ENCODE assay signal across 8 cellular contexts in the genomic region with DNA sequence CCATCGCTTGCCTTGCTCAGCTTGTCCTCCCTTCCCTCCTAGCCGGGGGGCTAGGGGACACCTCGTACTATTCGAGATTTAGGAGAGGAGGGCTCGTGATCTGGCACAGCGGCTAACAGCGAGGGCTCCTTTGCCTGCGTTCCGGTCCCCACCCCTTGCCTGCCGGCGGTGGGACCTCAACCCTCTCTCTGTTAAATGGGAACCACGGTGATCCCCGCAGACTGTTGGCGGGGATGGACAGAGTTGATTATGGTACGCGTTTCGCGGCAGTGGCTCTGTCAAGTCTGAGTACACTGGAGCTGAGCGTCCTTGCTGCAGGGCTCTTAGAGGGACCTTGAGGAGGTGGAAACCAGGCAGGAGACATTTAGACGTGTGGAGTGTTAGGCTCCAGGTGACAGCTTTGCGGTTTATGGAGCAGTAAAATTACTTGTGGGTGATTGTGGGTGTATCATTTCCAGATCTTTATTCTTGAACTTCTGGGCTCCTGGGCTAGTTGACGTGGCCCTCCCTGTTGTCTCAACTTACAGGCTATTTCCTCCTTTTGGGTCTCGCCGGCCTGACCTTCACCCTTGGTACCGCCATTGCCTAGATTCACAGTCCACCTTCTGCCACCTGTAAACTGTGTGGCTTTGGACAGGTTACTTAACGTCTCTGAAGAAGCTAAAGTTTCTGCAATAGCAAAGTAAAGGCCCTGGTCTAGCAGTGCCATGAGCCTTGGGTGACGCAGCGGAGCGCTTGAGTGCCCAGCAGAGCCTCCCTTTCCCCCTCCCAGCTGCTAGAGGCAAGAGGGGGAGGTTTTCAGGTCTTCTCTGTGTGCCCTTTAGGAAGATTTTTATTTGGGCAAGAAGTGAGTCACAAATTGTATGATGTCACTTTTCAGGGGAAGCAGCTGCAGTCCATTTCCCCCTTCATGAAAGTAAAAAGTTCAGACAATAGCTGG. TPM values are rescaled to one million over a fixed set of nuclear protein-coding genes. Genes with fewer than 3 reads are reported as not detected.
DNase-seq lines count a peak whose midpoint lies in the region; ATAC-seq and TF ChIP-seq lines count a peak whose summit lies in the region.

No MANE protein-coding gene starts in this region.

- H3K27me3 Mint-ChIP-seq in activated naive CD8-positive, alpha-beta T cell treated with anti-CD3 and anti-CD28 coated beads, Interleukin-2, amount 10 ng/mL, durations not matched to agents 7 days and 5 days = no peaks in the 10 kb centered on the region

- H4K20me1 ChIP-seq in BLaER1 = no peaks in the 10 kb centered on the region; the same call in 1 of the 2 replicates

- no peak for TF ChIP-seq CTCF in heart left ventricle (IDR thresholded peaks at IDR 0.05)

- POLR2A ChIA-PET in activated naive CD8-positive, alpha-beta T cell treated with anti-CD3 and anti-CD28 coated beads, Interleukin-2, amount 10 ng/mL, durations not matched to agents 7 days and 5 days (lab: Charles Lee) = interaction anchor here (0.6 to 4.1 kb wide), 7 partner anchors 8 to 1305 kb away, joined by 3 to 30 read pairs (median 4); no protein-coding TSS in a partner anchor

- H3K27me3 ChIP-seq in BLaER1 = no peaks in the 10 kb centered on the region
- H3K27me3 ChIP-seq in heart left ventricle = no peaks in the 10 kb centered on the region

- H3K36me3 ChIP-seq in BLaER1 (peaks cover 14% of the 10 kb centered on the region; the same call in 1 of the 2 replicates), heart left ventricle (no peaks in the 10 kb centered on the region)

- H3K9me3 ChIP-seq in BLaER1 (peaks cover 24% of the 10 kb centered on the region), heart left ventricle (peaks cover 0 to 13% (median 0%) of the 10 kb centered on the region in 12 donors)

- intact Hi-C loops in heart left ventricle (cut with DNase I) = loop anchor here in 1 of 10 donors (10.0 kb wide), 1 partner anchor 174 kb away; the partner anchor contains the start of genes DCLRE1A and NHLRC2

- H3K27ac Mint-ChIP-seq in activated naive CD8-positive, alpha-beta T cell treated with anti-CD3 and anti-CD28 coated beads, Interleukin-2, amount 10 ng/mL, durations not matched to agents 7 days and 5 days = peak overlapping the region; percentile 97

- DNase-seq in RPMI7951 (ENCODE audit: low read depth) (peak; percentile 82), heart left ventricle (peak; percentile 30 to 63 (median 46)), pons (ENCODE audit: low spot score) (peak; percentile 30), epidermal melanocyte (ENCODE audit: insufficient read length, low spot score) (no peak)
- peak; percentile 41 for DNase-seq in activated naive CD8-positive, alpha-beta T cell treated with anti-CD3 and anti-CD28 coated beads, Interleukin-2, amount 10 ng/mL, durations not matched to agents 7 days and 5 days

- peak overlapping the region; percentile 98 for H3K4me3 Mint-ChIP-seq in activated naive CD8-positive, alpha-beta T cell treated with anti-CD3 and anti-CD28 coated beads, Interleukin-2, amount 10 ng/mL, durations not matched to agents 7 days and 5 days

- H3K36me3 Mint-ChIP-seq in activated naive CD8-positive, alpha-beta T cell treated with anti-CD3 and anti-CD28 coated beads, Interleukin-2, amount 10 ng/mL, durations not matched to agents 7 days and 5 days = peaks cover 33% of the 10 kb centered on the region

- H3K4me3 ChIP-seq in BLaER1 (peak overlapping the region; percentile 96), heart left ventricle (peak overlapping the region; percentile 75 to 97 (median 86))

- peaks cover 13% of the 10 kb centered on the region for H3K9me3 Mint-ChIP-seq in activated naive CD8-positive, alpha-beta T cell treated with anti-CD3 and anti-CD28 coated beads, Interleukin-2, amount 10 ng/mL, durations not matched to agents 7 days and 5 days

- peaks cover 44% of the 10 kb centered on the region for H3K4me1 Mint-ChIP-seq in activated naive CD8-positive, alpha-beta T cell treated with anti-CD3 and anti-CD28 coated beads, Interleukin-2, amount 10 ng/mL, durations not matched to agents 7 days and 5 days

- H3K4me1 ChIP-seq in BLaER1 (peaks cover 26% of the 10 kb centered on the region), heart left ventricle (peaks cover 0 to 22% (median 13%) of the 10 kb centered on the region in 12 donors)

- peak overlapping the region; percentile 94 for H3K4me2 ChIP-seq in BLaER1

- 3 to 9% (median 7%) methylated on average over 26 to 29 of the region's 29 CpGs for WGBS in heart left ventricle, 4 donors

- peak; percentile 22 for ATAC-seq in GM19035 (IDR thresholded peaks at IDR 0.05; ENCODE audit: unreplicated experiment)
- peak; percentile 17 for ATAC-seq in HG03175 (IDR thresholded peaks at IDR 0.05; ENCODE audit: unreplicated experiment)
- peak; percentile 11 for ATAC-seq in activated naive CD8-positive, alpha-beta T cell treated with anti-CD3 and anti-CD28 coated beads, Interleukin-2, amount 10 ng/mL, durations not matched to agents 7 days and 5 days (ENCODE audit: low read depth)
- ATAC-seq in heart left ventricle = peak; percentile 25 to 52 (median 42)

- TF ChIP-seq POLR2A in heart left ventricle (IDR thresholded peaks at IDR 0.05) = no peak

- peak overlapping the region; percentile 85 for H3K27ac ChIP-seq in BLaER1
- peak overlapping the region; percentile 88 to 98 (median 94) for H3K27ac ChIP-seq in heart left ventricle

- peak overlapping the region; percentile 87 for H3K9ac ChIP-seq in BLaER1

RNA-seq across cellular contexts. Expression of gene CASP7, which starts 0.7 kb away (rescaled TPM):
- total RNA-seq in RPMI7951 (2014; rRNA removed; shearing (Covaris generic)) = 40.4 and 53.1 TPM in 2 replicates
- total RNA-seq in activated naive CD8-positive, alpha-beta T cell treated with anti-CD3 and anti-CD28 coated beads, Interleukin-2, amount 10 ng/mL, durations not matched to agents 7 days and 5 days = 10 to 100 TPM; 32.6 to 35.9 TPM
- 10 to 100 TPM in 5 of 9 donors, 1 to 10 TPM in 4; 5.5 to 32.7 (median 10.4) TPM for total RNA-seq in heart left ventricle
- polyA plus RNA-seq in heart left ventricle = 10 to 100 TPM in 1 of 2 donors, 1 to 10 TPM in 1; 4.8 to 18.8 TPM

RNA-seq across cellular contexts. Expression of gene NRAP, which starts 16.6 kb away (rescaled TPM):
- not detected in 2 replicates for total RNA-seq in RPMI7951 (2014; rRNA removed; shearing (Covaris generic))
- total RNA-seq in activated naive CD8-positive, alpha-beta T cell treated with anti-CD3 and anti-CD28 coated beads, Interleukin-2, amount 10 ng/mL, durations not matched to agents 7 days and 5 days = not detected
- total RNA-seq in heart left ventricle = 1,000 to 10,000 TPM in 6 of 9 donors, 100 to 1,000 TPM in 3; 651 to 2,789 (median 1,196) TPM
- 100 to 1,000 TPM; 278 to 301 TPM for polyA plus RNA-seq in heart left ventricle

Comparison
In these comparisons a context has a peak if more than half of its experiments do, and no peak if none do; other contexts are left out.
1. RNA of gene NRAP, which starts 16.6 kb away (total RNA-seq): 651 to 2,789 TPM in heart left ventricle; not detected in RPMI7951 and not detected in activated naive CD8-positive, alpha-beta T cell treated with anti-CD3 and anti-CD28 coated beads, Interleukin-2, amount 10 ng/mL, durations not matched to agents 7 days and 5 days; every median in the first group is over 100 times any median in the second.
2. Peak in every context shown above with its lines, with median percentiles within 50 percentile points of each other: ATAC-seq.